ENCODE assay signal across 10 cellular contexts in the genomic region with DNA sequence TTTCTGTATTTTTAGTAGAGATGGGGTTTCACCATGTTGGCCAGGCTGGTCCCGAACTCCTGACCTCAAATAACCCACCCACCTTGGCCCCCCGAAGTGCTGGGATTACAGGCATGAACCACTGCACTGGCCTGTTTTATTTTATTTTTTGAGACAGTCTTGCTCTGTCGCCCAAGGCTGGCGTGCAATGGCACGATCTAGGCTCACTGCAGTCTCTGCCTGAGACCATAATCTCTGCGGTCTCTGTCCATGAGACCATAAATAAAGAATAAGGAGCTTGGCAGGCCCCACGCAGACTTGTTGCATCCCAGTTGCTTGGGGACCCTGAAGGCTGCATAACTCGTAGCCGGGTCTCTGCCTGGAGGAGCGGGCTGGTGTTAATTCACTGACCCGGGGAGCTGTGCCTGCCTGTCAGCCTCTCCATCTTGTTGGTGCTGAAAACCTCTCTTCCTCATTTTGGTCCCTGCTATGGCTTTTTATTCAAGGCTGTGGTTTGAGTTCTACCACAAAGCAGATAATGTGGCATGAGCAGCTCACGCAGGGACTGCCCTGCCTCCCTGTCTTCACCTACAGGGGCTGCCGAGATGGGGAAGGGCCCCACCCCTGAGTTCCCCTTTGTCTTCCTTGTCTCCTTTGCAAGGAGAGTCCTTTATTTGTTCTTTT.
DNase-seq lines count a peak whose midpoint lies in the region; ATAC-seq and TF ChIP-seq lines count a peak whose summit lies in the region.
"Had no signal": no experiment of that assay in that cellular context is flagged by ENCODE, and none has a peak within 500 bp of the region (broad histone marks: within the 10 kb centered on the region; RNA-seq: fewer than 3 reads in every experiment).

No MANE protein-coding gene starts in this region.

- TF ChIP-seq CTCF in GM10266 (IDR thresholded peaks at IDR 0.05; ENCODE audit: control insufficient read depth, insufficient read depth, low read depth, missing control alignments) = no peak
- no peak for TF ChIP-seq CTCF in HFFc6 (IDR thresholded peaks at IDR 0.05)

- ATAC-seq in GM21423 (IDR thresholded peaks at IDR 0.05; ENCODE audit: unreplicated experiment) = peak; percentile 63

- H3K4me3 Mint-ChIP-seq in HFFc6 = no peak overlapping the region

- no peaks in the 10 kb centered on the region for H3K9me3 Mint-ChIP-seq in HFFc6
- H3K9me3 Mint-ChIP-seq: IgD-negative memory B cell had no signal

- no peak overlapping the region for H3K27ac Mint-ChIP-seq in HFFc6

- DNase-seq in GM10266 (ENCODE audit: extremely low spot score) (peak; percentile 43), astrocyte of the hippocampus (ENCODE audit: low read depth, low spot score) (peak; percentile 60), NCI-H1694 (lab: John Stamatoyannopoulos, UW) (no peak), HFFc6 (no peak), cortex of kidney (lab: John Stamatoyannopoulos, UW) (no peak), SHP77 treated with DMSO at 0.1 percent for 48 hours (lab: John Stamatoyannopoulos, UW) (no peak)
- DNase-seq in Jurkat, Clone E6-1 (ENCODE audit: low read depth, low spot score) = peak; percentile 46
- DNase-seq: activated CD4-positive, CD25-positive, alpha-beta regulatory T cell treated with anti-CD3 and anti-CD28 coated beads, Interleukin-2, amount 50 U/mL, for 72 hours had no signal

- no peak overlapping the region for H3K4me3 ChIP-seq in Jurkat, Clone E6-1 (ENCODE audit: low read length)

- peaks cover 4% of the 10 kb centered on the region for H3K27me3 Mint-ChIP-seq in HFFc6 (ENCODE audit: insufficient read depth)
- H3K27me3 Mint-ChIP-seq: IgD-negative memory B cell had no signal

- H3K36me3 Mint-ChIP-seq in HFFc6 (ENCODE audit: low read depth) = peaks cover 15% of the 10 kb centered on the region; the same call in 1 of the 2 replicates

- H3K4me1 Mint-ChIP-seq in HFFc6 (ENCODE audit: low read depth) = no peaks in the 10 kb centered on the region

Comparison
In these comparisons a context has a peak if more than half of its experiments do, and no peak if none do; other contexts are left out.
1. DNase-seq: peak in GM10266 (single experiment), Jurkat, Clone E6-1 (single experiment) and astrocyte of the hippocampus (single experiment); none in NCI-H1694 (single experiment), HFFc6 (single experiment), cortex of kidney (single experiment) and SHP77 treated with DMSO at 0.1 percent for 48 hours (single experiment).